ENCODE assay signal across 16 cellular contexts in the genomic region with DNA sequence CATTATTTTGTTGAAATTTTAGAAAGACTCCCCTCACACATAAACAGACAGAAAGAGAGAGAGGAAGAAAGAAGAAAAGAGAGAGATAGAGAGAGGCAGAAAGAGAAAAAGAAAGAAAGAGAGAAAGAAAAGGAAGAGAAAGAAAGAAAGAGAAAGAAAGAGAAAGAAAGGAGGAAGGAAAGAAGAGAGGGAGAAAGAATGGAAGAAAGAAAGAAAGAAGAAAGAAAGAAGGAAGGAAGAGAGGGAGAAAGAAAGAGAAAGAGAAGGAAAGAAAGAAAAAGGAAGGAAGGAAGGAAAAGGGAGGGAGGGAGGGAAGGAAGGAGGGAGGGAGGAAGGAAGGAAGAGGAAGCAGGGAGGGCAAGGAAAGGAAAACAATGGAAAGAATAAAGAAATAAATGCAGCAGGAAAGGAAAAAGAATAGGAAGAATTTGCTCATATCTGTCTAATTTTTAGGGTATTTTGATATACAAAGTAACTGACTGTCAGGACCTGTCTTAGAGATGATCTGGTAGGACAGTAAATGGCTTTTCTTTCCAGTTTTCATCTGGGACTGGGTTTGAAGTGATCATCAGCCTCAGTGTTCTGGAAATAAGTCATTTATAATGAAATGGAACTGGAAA.
"Had no signal": no experiment of that assay in that cellular context is flagged by ENCODE, and none has a peak within 500 bp of the region (broad histone marks: within the 10 kb centered on the region; RNA-seq: fewer than 3 reads in every experiment).

No MANE protein-coding gene starts in this region.

- H3K27me3 ChIP-seq: colonic mucosa, esophagus squamous epithelium, left lung had no signal

- H3K4me3 Mint-ChIP-seq: immature natural killer cell, memory B cell, naive B cell, nephron progenitor cell had no signal

- H3K27me3 Mint-ChIP-seq: memory B cell, naive B cell had no signal

- H3K9me3 Mint-ChIP-seq: immature natural killer cell, memory B cell, naive B cell, nephron progenitor cell had no signal

- H3K4me1 ChIP-seq: colonic mucosa, esophagus squamous epithelium, left lung, lower lobe of right lung had no signal

- H3K36me3 ChIP-seq: colonic mucosa, esophagus squamous epithelium, left lung, lower lobe of right lung had no signal

- H3K36me3 Mint-ChIP-seq: immature natural killer cell, memory B cell, naive B cell had no signal

- H3K4me1 Mint-ChIP-seq: immature natural killer cell, memory B cell, naive B cell, nephron progenitor cell had no signal

- H3K4me3 ChIP-seq: colonic mucosa, esophagus squamous epithelium, left lung, lower lobe of right lung had no signal

- DNase-seq: colonic mucosa; dermis blood vessel endothelial cell; esophagus squamous epithelium; foreskin fibroblast; immature natural killer cell; left lung; lower lobe of right lung; midbrain; naive B cell; nephron progenitor cell; posterior cingulate gyrus; small intestine; stimulated activated CD4-positive, alpha-beta T cell treated with anti-CD3 and anti-CD28 coated beads, Interleukin-12 subunit alpha, Interleukin-12 subunit beta, amount 100 ng/mL, for 4 hours; stimulated activated naive CD4-positive, alpha-beta T cell; trophoblast cell had no signal

- ATAC-seq: left lung, lower lobe of right lung had no signal

- H3K27ac ChIP-seq: colonic mucosa, esophagus squamous epithelium, left lung, lower lobe of right lung had no signal

- H3K27ac Mint-ChIP-seq: immature natural killer cell, memory B cell, naive B cell, nephron progenitor cell had no signal

- H3K9me3 ChIP-seq: colonic mucosa, esophagus squamous epithelium, left lung, lower lobe of right lung had no signal
